In genomic region chr14:63203618-63204406, GRCh38 we compare ENCODE assay signal across 8 cellular contexts. TPM values are rescaled to one million over a fixed set of nuclear protein-coding genes. Genes with fewer than 3 reads are reported as not detected.
DNase-seq lines count a peak whose midpoint lies in the region; ATAC-seq and TF ChIP-seq lines count a peak whose summit lies in the region.

No MANE protein-coding gene starts in this region.

- H3K36me3 ChIP-seq in iPS-20b (ENCODE audit: insufficient read depth, low read depth, low read length): no peaks in the 10 kb centered on the region

- peak overlapping the region; percentile 56; the same call in 1 of the 2 replicates for H3K4me3 ChIP-seq in iPS-20b (ENCODE audit: low read length)
- peak overlapping the region; percentile 48 for H3K4me3 ChIP-seq in skeletal muscle cell (ENCODE audit: low read depth, low read length)

- H3K36me3 Mint-ChIP-seq in MCF 10A (ENCODE audit: insufficient read depth, unreplicated experiment): no peaks in the 10 kb centered on the region
- H3K36me3 Mint-ChIP-seq in CD4-positive, alpha-beta T cell (ENCODE audit: low read depth): no peaks in the 10 kb centered on the region

- H3K4me3 Mint-ChIP-seq in MCF 10A (ENCODE audit: unreplicated experiment): no peak overlapping the region
- H3K4me3 Mint-ChIP-seq in CD4-positive, alpha-beta T cell: no peak overlapping the region

- peak overlapping the region; percentile 37; the same call in 1 of the 2 replicates for H3K9ac ChIP-seq in iPS-20b (ENCODE audit: low read depth, low read length)

- intact Hi-C loops in MCF 10A (cut with micrococcal nuclease): no loop called here
- intact Hi-C loops in CD4-positive, alpha-beta T cell (cut with DNase I, micrococcal nuclease): no loop called here

- CTCF ChIA-PET in MCF 10A (lab: Yijun Ruan, JAX): interaction anchor here (0.5 to 1.1 kb wide), 6 partner anchors 142 to 1945 kb away, joined by 3 read pairs; no protein-coding TSS in a partner anchor
- CTCF ChIA-PET in CD4-positive, alpha-beta T cell (lab: Charles Lee): no interaction called here
- CTCF ChIA-PET in GM10248 (lab: Yijun Ruan, JAX): no interaction called here

- peaks cover 9% of the 10 kb centered on the region for H3K4me1 Mint-ChIP-seq in MCF 10A (ENCODE audit: insufficient read depth, unreplicated experiment)
- no peaks in the 10 kb centered on the region for H3K4me1 Mint-ChIP-seq in CD4-positive, alpha-beta T cell (ENCODE audit: low read depth)

- H3K9me3 ChIP-seq in iPS-20b (ENCODE audit: insufficient read depth, low read depth, low read length): no peaks in the 10 kb centered on the region
- H3K9me3 ChIP-seq in CD4-positive, alpha-beta T cell (ENCODE audit: control insufficient read depth, low read length): no peaks in the 10 kb centered on the region

- no peak for TF ChIP-seq CTCF in MCF 10A (IDR thresholded peaks at IDR 0.05; ENCODE audit: unreplicated experiment)
- no peak for TF ChIP-seq CTCF in CD4-positive, alpha-beta T cell (IDR thresholded peaks at IDR 0.05)
- TF ChIP-seq CTCF in GM10248 (IDR thresholded peaks at IDR 0.05; ENCODE audit: control extremely low read depth, extremely low read depth, low read depth, missing control alignments): no peak

- H3K4me1 ChIP-seq in iPS-20b (ENCODE audit: insufficient read depth, low read length): peaks cover 18% of the 10 kb centered on the region

- H3K9me3 Mint-ChIP-seq in MCF 10A (ENCODE audit: unreplicated experiment): no peaks in the 10 kb centered on the region
- no peaks in the 10 kb centered on the region for H3K9me3 Mint-ChIP-seq in CD4-positive, alpha-beta T cell

- DNase-seq in DMS79 (lab: John Stamatoyannopoulos, UW): peak; percentile 58
- DNase-seq in NCI-H2107 treated with DMSO at 0.1 percent for 48 hours (lab: John Stamatoyannopoulos, UW; ENCODE audit: unreplicated experiment): peak; percentile 95
- peak; percentile 46 for DNase-seq in MCF 10A (ENCODE audit: unreplicated experiment)
- peak; percentile 91 for DNase-seq in skeletal muscle cell (ENCODE audit: low read depth)
- DNase-seq in LoVo (ENCODE audit: low spot score): no peak
- no peak for DNase-seq in CD4-positive, alpha-beta T cell
- no peak for DNase-seq in GM10248 (ENCODE audit: extremely low spot score)

- no peaks in the 10 kb centered on the region for H3K27me3 ChIP-seq in iPS-20b (ENCODE audit: insufficient read depth, low read length)
- peaks cover 13% of the 10 kb centered on the region for H3K27me3 ChIP-seq in CD4-positive, alpha-beta T cell (ENCODE audit: control insufficient read depth, insufficient read depth, low read length)

- no TSS peak for BruUV-seq in MCF 10A (replicated peaks; lab: Mats Ljungman, UMichigan)

- no peak overlapping the region for H3K27ac ChIP-seq in iPS-20b (ENCODE audit: low read length)
- no peak overlapping the region for H3K27ac ChIP-seq in CD4-positive, alpha-beta T cell (ENCODE audit: low read depth, low read length)

- H3K27ac Mint-ChIP-seq in MCF 10A (ENCODE audit: low read depth, unreplicated experiment): no peak overlapping the region
- H3K27ac Mint-ChIP-seq in CD4-positive, alpha-beta T cell: no peak overlapping the region

- no peaks in the 10 kb centered on the region for H3K27me3 Mint-ChIP-seq in MCF 10A (ENCODE audit: insufficient read depth, unreplicated experiment)
- peaks cover 23% of the 10 kb centered on the region for H3K27me3 Mint-ChIP-seq in CD4-positive, alpha-beta T cell

- POLR2A ChIA-PET in MCF 10A (lab: Yijun Ruan, JAX) (interaction anchor here (0.6 to 1.3 kb wide), 4 partner anchors 11 to 94 kb away, joined by 3 to 4 read pairs (median 3); no protein-coding TSS in a partner anchor), GM10248 (lab: Yijun Ruan, JAX) (no interaction called here)
- POLR2A ChIA-PET in CD4-positive, alpha-beta T cell (lab: Charles Lee): no interaction called here

- ATAC-seq in CD4-positive, alpha-beta T cell (ENCODE audit: poor library complexity): no peak

RNA-seq across cellular contexts. Expression of gene RHOJ, which starts 0.4 kb away (rescaled TPM):
- total RNA-seq in MCF 10A (2022): not detected in 2 replicates
- not detected for total RNA-seq in CD4-positive, alpha-beta T cell

Comparison
In these comparisons a context has a peak if more than half of its experiments do, and no peak if none do; other contexts are left out.
1. DNase-seq: peak in DMS79 (single experiment), NCI-H2107 treated with DMSO at 0.1 percent for 48 hours (single experiment), MCF 10A (single experiment) and skeletal muscle cell (single experiment); none in LoVo (single experiment), CD4-positive, alpha-beta T cell (0 of 10) and GM10248 (single experiment).